ENCODE assay signal across 8 cellular contexts in genomic region chr2:11133238-11133935, GRCh38. TPM values are rescaled to one million over a fixed set of nuclear protein-coding genes. Genes with fewer than 3 reads are reported as not detected.
A peak's percentile ranks its signal among the peaks of the same experiment; 100 is the strongest.
DNase-seq lines count a peak whose midpoint lies in the region; ATAC-seq and TF ChIP-seq lines count a peak whose summit lies in the region.

No MANE protein-coding gene starts in this region.

- H3K27ac Mint-ChIP-seq in CD14-positive monocyte (peak overlapping the region in 6 of 7 donors; percentile 54 to 96 (median 90)), endodermal cell (peak overlapping the region; percentile 93), nephron progenitor cell (peak overlapping the region; percentile 94)

- peak overlapping the region; percentile 30 for H3K9ac ChIP-seq in endodermal cell (ENCODE audit: extremely low read depth, low read length, poor library complexity, severe bottlenecking)

- peaks cover 22% of the 10 kb centered on the region for H3K4me1 Mint-ChIP-seq in CD14-positive monocyte
- H3K4me1 Mint-ChIP-seq in endodermal cell: peaks cover 8% of the 10 kb centered on the region
- peaks cover 31% of the 10 kb centered on the region for H3K4me1 Mint-ChIP-seq in nephron progenitor cell

- CTCF ChIA-PET in RWPE1 (lab: Yijun Ruan, JAX): interaction anchor here (0.5 to 5.4 kb wide), 23 partner anchors 9 to 640 kb away, joined by 3 to 51 read pairs (median 5); partner anchors contain the start of gene SLC66A3

- no peaks in the 10 kb centered on the region for H3K36me3 ChIP-seq in endodermal cell (ENCODE audit: control insufficient read depth, insufficient read depth, low read length)

- no peaks in the 10 kb centered on the region for H3K4me1 ChIP-seq in endodermal cell (ENCODE audit: control insufficient read depth, insufficient read depth, low read length)

- H3K27me3 Mint-ChIP-seq in CD14-positive monocyte (ENCODE audit: low read depth in 3 of 3) (peaks cover 22 to 54% (median 34%) of the 10 kb centered on the region in 3 donors), endodermal cell (ENCODE audit: insufficient read depth) (peaks cover 6% of the 10 kb centered on the region), nephron progenitor cell (ENCODE audit: low read depth, poor library complexity) (peaks cover 34% of the 10 kb centered on the region)

- no peaks in the 10 kb centered on the region for H3K36me3 Mint-ChIP-seq in CD14-positive monocyte
- no peaks in the 10 kb centered on the region for H3K36me3 Mint-ChIP-seq in endodermal cell (ENCODE audit: low read depth)
- no peaks in the 10 kb centered on the region for H3K36me3 Mint-ChIP-seq in nephron progenitor cell (ENCODE audit: low read depth)

- DNase-seq in CD14-positive monocyte (ENCODE audit: low spot score): no peak
- peak; percentile 96 for DNase-seq in NCI-H82 (lab: John Stamatoyannopoulos, UW)
- peak; percentile 75 for DNase-seq in endodermal cell
- DNase-seq in nephron progenitor cell: peak; percentile 37
- DNase-seq in RWPE1 (ENCODE audit: low spot score): no peak

- H3K4me3 ChIP-seq in endodermal cell (ENCODE audit: low read length): peak overlapping the region; percentile 65

- no peak for ATAC-seq in GM19452 (IDR thresholded peaks at IDR 0.05; ENCODE audit: unreplicated experiment)
- ATAC-seq in GM18870 (IDR thresholded peaks at IDR 0.05; ENCODE audit: unreplicated experiment): no peak
- ATAC-seq in HG02623 (IDR thresholded peaks at IDR 0.05; ENCODE audit: unreplicated experiment): no peak

- H3K9me3 ChIP-seq in endodermal cell (ENCODE audit: control insufficient read depth, low read length): peaks cover 22% of the 10 kb centered on the region

- peak overlapping the region; percentile 21 for H3K27ac ChIP-seq in endodermal cell (ENCODE audit: low read depth, low read length)
- H3K27ac ChIP-seq in RWPE1: no peak overlapping the region

- intact Hi-C loops in CD14-positive monocyte (cut with micrococcal nuclease): loop anchor here (2.0 to 5.0 kb wide), 4 partner anchors 314 to 449 kb away; no protein-coding TSS in a partner anchor

- H3K27me3 ChIP-seq in endodermal cell (ENCODE audit: control insufficient read depth, insufficient read depth, low read length, poor library complexity, severe bottlenecking): no peaks in the 10 kb centered on the region

- TF ChIP-seq CTCF in CD14-positive monocyte (IDR thresholded peaks at IDR 0.05): no peak
- TF ChIP-seq CTCF in endodermal cell (conservative IDR thresholded peaks at IDR 0.05): no peak
- no peak for TF ChIP-seq CTCF in nephron progenitor cell (IDR thresholded peaks at IDR 0.05)
- no peak for TF ChIP-seq CTCF in RWPE1 (conservative IDR thresholded peaks at IDR 0.05; ENCODE audit: low read depth)

- H3K4me3 Mint-ChIP-seq in CD14-positive monocyte: peak overlapping the region; percentile 96 to 98
- H3K4me3 Mint-ChIP-seq in endodermal cell: peak overlapping the region; percentile 66
- peak overlapping the region; percentile 87 for H3K4me3 Mint-ChIP-seq in nephron progenitor cell

- WGBS in endodermal cell (ENCODE audit: insufficient coverage in 1 of 2, insufficient read length in 1 of 2), 2 experiments: 74 to 82% methylated on average over 14 to 25 of the region's 25 CpGs

- POLR2A ChIA-PET in RWPE1 (lab: Yijun Ruan, JAX; ENCODE audit: low non-redundant PET): interaction anchor here (0.6 kb wide), 4 partner anchors 67 to 481 kb away, joined by 3 read pairs; no protein-coding TSS in a partner anchor

- peaks cover 0 to 3% (median under 1%) of the 10 kb centered on the region in 7 donors for H3K9me3 Mint-ChIP-seq in CD14-positive monocyte
- peaks cover 12% of the 10 kb centered on the region for H3K9me3 Mint-ChIP-seq in endodermal cell
- no peaks in the 10 kb centered on the region for H3K9me3 Mint-ChIP-seq in nephron progenitor cell

RNA-seq across cellular contexts. Expression of gene SLC66A3, which starts 21.9 kb away (rescaled TPM):
- polyA plus RNA-seq in CD14-positive monocyte: 100 to 1,000 TPM; 169 to 188 TPM
- 10 to 100 TPM; 14.4 to 17.5 TPM for total RNA-seq in endodermal cell
- 13.4 TPM for polyA plus RNA-seq in endodermal cell (2013, experiment 1 of 2)
- polyA plus RNA-seq in endodermal cell (2013, experiment 2 of 2): 12.5 TPM

Comparison
In these comparisons a context has a peak if more than half of its experiments do, and no peak if none do; other contexts are left out.
1. DNase-seq: peak in NCI-H82 (single experiment), endodermal cell (single experiment) and nephron progenitor cell (single experiment); none in CD14-positive monocyte (single experiment) and RWPE1 (single experiment).
2. Peak in every context shown above with its lines, with median percentiles within 50 percentile points of each other: H3K27ac Mint-ChIP-seq and H3K4me3 Mint-ChIP-seq.